In the genomic region with DNA sequence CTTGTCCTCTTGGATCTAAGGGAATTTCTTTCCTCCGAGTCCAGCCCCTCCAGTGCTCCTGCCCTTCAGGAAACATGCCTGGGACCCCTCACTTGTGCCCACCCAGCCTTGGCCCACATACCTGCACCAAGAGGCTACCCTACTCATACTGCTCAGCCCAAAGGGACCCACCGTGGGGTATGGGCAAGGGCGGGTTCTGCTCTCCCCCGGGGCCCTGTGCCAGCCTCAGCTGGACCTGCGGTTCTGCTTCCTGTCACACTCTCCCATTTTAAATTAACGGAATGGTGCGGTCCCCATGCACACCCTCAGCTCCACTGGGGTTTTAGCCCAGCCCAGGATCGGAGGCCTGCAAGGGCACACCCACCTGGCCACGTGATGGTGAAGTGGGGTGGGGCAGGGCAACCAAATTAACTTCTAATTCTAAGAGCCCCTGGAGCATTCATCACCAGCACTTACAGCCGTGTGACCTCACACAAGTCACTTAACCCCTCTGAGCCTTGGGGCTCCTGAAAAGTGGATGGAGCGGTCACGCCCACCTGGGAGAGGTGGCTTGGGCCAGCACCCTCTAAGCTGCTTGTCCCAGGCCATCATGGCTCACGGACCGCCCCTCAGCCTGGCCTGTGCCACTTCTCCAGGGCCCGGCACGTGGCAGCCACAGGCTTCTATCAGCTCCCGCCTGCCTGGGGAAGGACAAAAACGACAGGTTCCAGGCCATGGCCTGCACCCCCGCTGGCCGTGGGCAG, we compare ENCODE assay signal across 23 cellular contexts. TPM values are rescaled to one million over a fixed set of nuclear protein-coding genes. Genes with fewer than 3 reads are reported as not detected.
DNase-seq lines count a peak whose midpoint lies in the region; ATAC-seq, FAIRE-seq and TF ChIP-seq lines count a peak whose summit lies in the region.
"Had no signal": no experiment of that assay in that cellular context is flagged by ENCODE, and none has a peak within 500 bp of the region (broad histone marks: within the 10 kb centered on the region; RNA-seq: fewer than 3 reads in every experiment).

No MANE protein-coding gene starts in this region.

- H2BK15ac ChIP-seq in neuronal stem cell (ENCODE audit: low read length) = peak overlapping the region; percentile 96

- peaks cover 2 to 39% of the 10 kb centered on the region in 2 experiments; a peak in 3 of 4 replicates for H3K36me3 ChIP-seq in GM12878 (ENCODE audit: control insufficient read depth in 2 of 2, insufficient read depth in 2 of 2, low read length in 1 of 2)
- no peaks in the 10 kb centered on the region for H3K36me3 ChIP-seq in neuronal stem cell (replicated peaks in 1 of 2; ENCODE audit: control insufficient read depth in 2 of 2, insufficient read depth in 2 of 2, low read length in 2 of 2)
- no peaks in the 10 kb centered on the region; a peak in 1 of 5 replicates for H3K36me3 ChIP-seq in HepG2 (replicated peaks in 1 of 2; ENCODE audit: control insufficient read depth in 1 of 2, insufficient read depth in 2 of 2, low read length in 2 of 2)
- H3K36me3 ChIP-seq: ovary, SJSA1, uterus had no signal

- H2AFZ ChIP-seq in GM12878 (ENCODE audit: control insufficient read depth, low read depth, low read length) (no peak overlapping the region), neuronal stem cell (ENCODE audit: low read length) (peak overlapping the region; percentile 28), HepG2 (ENCODE audit: low read length) (no peak overlapping the region)
- H2AFZ ChIP-seq: PC-9 had no signal

- POLR2A ChIA-PET in GM12878 (lab: Charles Lee) = no interaction called here
- POLR2A ChIA-PET in HepG2 (lab: Yijun Ruan, JAX) = no interaction called here

- peak overlapping the region; percentile 97 for H2AK5ac ChIP-seq in neuronal stem cell (ENCODE audit: low read depth, low read length)

- H3K79me1 ChIP-seq in neuronal stem cell (ENCODE audit: low read depth, low read length) = peaks cover 2% of the 10 kb centered on the region

- H3K18ac ChIP-seq in neuronal stem cell (ENCODE audit: low read length) = peak overlapping the region; percentile 94

- peak overlapping the region; percentile 41 for H2BK12ac ChIP-seq in neuronal stem cell (ENCODE audit: low read length)

- BruUV-seq in GM12878 (replicated peaks; lab: Mats Ljungman, UMichigan) (no TSS peak), HepG2 (replicated peaks; lab: Mats Ljungman, UMichigan) (no TSS peak)

- H3K27ac ChIP-seq in GM12878 (ENCODE audit: control insufficient read depth, insufficient read depth) (no peak overlapping the region), neuronal stem cell (replicated peaks; ENCODE audit: low read length) (no peak overlapping the region), HepG2 (ENCODE audit: extremely low read length, insufficient read depth, low read length) (no peak overlapping the region)
- H3K27ac ChIP-seq: ovary, PC-9, SJSA1, uterus, VCaP had no signal

- SMC1A ChIA-PET in GM12878 (lab: Charles Lee; ENCODE audit: uncharacterized antibody, unreplicated experiment) = interaction anchor here (0.9 kb wide), 2 partner anchors 16 to 25 kb away, joined by 3 read pairs; no protein-coding TSS in a partner anchor

- intact Hi-C loops in GM12878 (cut with micrococcal nuclease; ENCODE audit: unreplicated experiment) (no loop called here), HepG2 (cut with micrococcal nuclease; ENCODE audit: unreplicated experiment) (no loop called here)

- no peak for TF ChIP-seq CTCF in GM12878 (IDR thresholded peaks at IDR 0.05 in 2 of 3, conservative IDR thresholded peaks at IDR 0.05 in 1 of 3; ENCODE audit: control insufficient read depth in 2 of 3, extremely low read depth in 1 of 3, insufficient read depth in 1 of 3, low read depth in 3 of 3, low read length in 3 of 3)
- no peak for TF ChIP-seq CTCF in HepG2 (CRISPR knock-in tag; IDR thresholded peaks at IDR 0.05)

- DNase-seq in NCI-H748 (lab: John Stamatoyannopoulos, UW; ENCODE audit: unreplicated experiment) (peak; percentile 24), NCI-H748 treated with DMSO at 0.1 percent for 48 hours (lab: John Stamatoyannopoulos, UW) (no peak), GM12891 (ENCODE audit: insufficient read length, low spot score) (no peak), GM12878 (ENCODE audit: low read depth, low spot score) (no peak), neuronal stem cell (ENCODE audit: low spot score) (no peak), HepG2 (ENCODE audit: low spot score) (no peak), T-helper 9 cell (no peak)
- DNase-seq: activated CD4-positive, alpha-beta T cell treated with anti-CD3 and anti-CD28 coated beads, Interleukin-2, amount 50 U/mL, for 4 hours; activated effector memory CD4-positive, alpha-beta T cell treated with anti-CD3 and anti-CD28 coated beads, Interleukin-2, amount 50 U/mL, for 16 hours; cortex of kidney; DMS53; HCEC 1CT; immature natural killer cell; NCI-H1694 treated with DMSO at 0.1 percent for 48 hours; NCI-H226; ovary; uterus had no signal

- H3K4me1 ChIP-seq in GM12878 (ENCODE audit: control insufficient read depth, insufficient read depth, low read length) = peaks cover 40% of the 10 kb centered on the region
- peaks cover 0 to 11% of the 10 kb centered on the region in 2 donors for H3K4me1 ChIP-seq in neuronal stem cell (ENCODE audit: control insufficient read depth in 2 of 2, insufficient read depth in 1 of 2, low read depth in 1 of 2, low read length in 2 of 2)
- H3K4me1 ChIP-seq in HepG2 (ENCODE audit: insufficient read depth, low read length) = no peaks in the 10 kb centered on the region
- H3K4me1 ChIP-seq: SJSA1, uterus had no signal

- 62% methylated on average over 20 of the region's 20 CpGs for WGBS in GM12878 (ENCODE audit: insufficient coverage, insufficient replicate concordance, low lambda C conversion rate, missing lambda C conversion rate)
- no CpG with 5 or more reads among the region's 20 CpGs for WGBS in neuronal stem cell (ENCODE audit: extremely low coverage in 2 of 2, insufficient read length in 2 of 2, insufficient replicate concordance in 1 of 2), 2 donors
- WGBS in HepG2 (ENCODE audit: low lambda C conversion rate) = 88% methylated on average over 10 of the region's 20 CpGs

- no peak for ATAC-seq in GM12878
- ATAC-seq in HepG2 = no peak
- no peak for ATAC-seq in HG03442 (IDR thresholded peaks at IDR 0.05; ENCODE audit: unreplicated experiment)
- ATAC-seq: sciatic nerve had no signal

- peak overlapping the region; percentile 67 for H3K14ac ChIP-seq in neuronal stem cell (ENCODE audit: low read length)

- H4K8ac ChIP-seq in neuronal stem cell (ENCODE audit: low read depth, low read length) = peak overlapping the region; percentile 65

- H3K79me2 ChIP-seq in GM12878 (ENCODE audit: control insufficient read depth, insufficient read depth, low read length) = peaks cover 40% of the 10 kb centered on the region
- H3K79me2 ChIP-seq in HepG2 (ENCODE audit: insufficient read depth, low read length) = no peaks in the 10 kb centered on the region

- H3K27me3 ChIP-seq in GM12878 (replicated peaks in 1 of 2; ENCODE audit: control insufficient read depth in 2 of 2, insufficient read depth in 2 of 2, low read length in 1 of 2) (no peaks in the 10 kb centered on the region), neuronal stem cell (ENCODE audit: control insufficient read depth in 3 of 3, insufficient read depth in 3 of 3, low read depth in 1 of 3, low read length in 3 of 3) (peaks cover 0 to 74% (median 14%) of the 10 kb centered on the region in 3 experiments), HepG2 (ENCODE audit: control insufficient read depth in 1 of 2, insufficient read depth in 2 of 2, low read length in 2 of 2) (no peaks in the 10 kb centered on the region; a peak in 1 of 5 replicates)
- H3K27me3 ChIP-seq: ovary, SJSA1 had no signal

- TF ChIP-seq POLR2A in GM12891 (IDR thresholded peaks at IDR 0.05; ENCODE audit: low read depth, low read length) (no peak), GM12878 (IDR thresholded peaks at IDR 0.05; ENCODE audit: low read depth, low read length) (no peak), HepG2 (IDR thresholded peaks at IDR 0.05; ENCODE audit: insufficient read depth in 1 of 2, low read depth in 2 of 2, low read length in 2 of 2) (no peak)

- peak overlapping the region; percentile 94 for H3K23ac ChIP-seq in neuronal stem cell (ENCODE audit: low read depth, low read length, poor library complexity)

- CTCF ChIA-PET in GM12878 (lab: Yijun Ruan, JAX) = interaction anchor here (1.0 to 1.1 kb wide), 2 partner anchors 27 to 32 kb away, joined by 3 to 5 read pairs; no protein-coding TSS in a partner anchor
- CTCF ChIA-PET in HepG2 (lab: Yijun Ruan, JAX; ENCODE audit: low intra/inter-chr PET ratio, low total read pairs) = no interaction called here

- H3K9ac ChIP-seq in GM12878 (ENCODE audit: control insufficient read depth, insufficient read depth, low read length) (no peak overlapping the region), neuronal stem cell (ENCODE audit: low read depth, low read length, poor library complexity) (no peak overlapping the region), HepG2 (ENCODE audit: insufficient read depth, low read depth, low read length) (no peak overlapping the region)

- FAIRE-seq in GM12891 (lab: Jason Lieb, UNC) (peak; percentile 45), GM12878 (lab: Jason Lieb, UNC) (no peak), HepG2 (lab: Jason Lieb, UNC) (no peak)

- no peak overlapping the region for H3K4me3 ChIP-seq in GM12878
- H3K4me3 ChIP-seq in neuronal stem cell (ENCODE audit: low read length in 2 of 2) = no peak overlapping the region
- H3K4me3 ChIP-seq in HepG2 (replicated peaks in 1 of 3; ENCODE audit: insufficient read depth in 1 of 3, low read depth in 2 of 3, low read length in 3 of 3) = no peak overlapping the region
- H3K4me3 ChIP-seq: lung, ovary, PC-9, SJSA1, uterus had no signal

- peak overlapping the region; percentile 16 for H2BK120ac ChIP-seq in neuronal stem cell (ENCODE audit: low read depth, low read length)

- RAD21 ChIA-PET in GM12878 (lab: Charles Lee; ENCODE audit: unreplicated experiment) = interaction anchor here (1.3 kb wide), 1 partner anchor 15 kb away, joined by 6 read pairs; no protein-coding TSS in a partner anchor

- H3K9me3 ChIP-seq in GM12878 (replicated peaks; ENCODE audit: control insufficient read depth, insufficient read depth, low read length) = no peaks in the 10 kb centered on the region
- H3K9me3 ChIP-seq in neuronal stem cell (replicated peaks in 1 of 2; ENCODE audit: control insufficient read depth in 2 of 2, insufficient read depth in 1 of 2, low read depth in 1 of 2, low read length in 2 of 2) = no peaks in the 10 kb centered on the region
- H3K9me3 ChIP-seq in HepG2 (ENCODE audit: low read length) = no peaks in the 10 kb centered on the region
- H3K9me3 ChIP-seq: ovary, SJSA1, uterus had no signal

- no peaks in the 10 kb centered on the region; the same call in 1 of the 2 replicates for H4K20me1 ChIP-seq in GM12878 (ENCODE audit: control insufficient read depth, insufficient read depth)
- no peaks in the 10 kb centered on the region for H4K20me1 ChIP-seq in HepG2 (ENCODE audit: insufficient read depth, low read length)

- in situ Hi-C loops in GM12878 (cut with MboI) = no loop called here
- in situ Hi-C loops in HepG2 (cut with HindIII; ENCODE audit: extremely low pct_ligation_motif_present, low pct_unique_long_range_greater_than_20kb) = no loop called here

- H3K4ac ChIP-seq in neuronal stem cell (ENCODE audit: low read length) = no peak overlapping the region

- peak overlapping the region; percentile 93 for H2BK5ac ChIP-seq in neuronal stem cell (ENCODE audit: low read length)

- TF ChIP-seq RAD21 in GM12878 (IDR thresholded peaks at IDR 0.05; ENCODE audit: insufficient read depth, low read depth, low read length) = no peak
- no peak for TF ChIP-seq RAD21 in HepG2 (CRISPR knock-in tag; IDR thresholded peaks at IDR 0.05)

- H3K4me2 ChIP-seq in GM12878 (ENCODE audit: control insufficient read depth, insufficient read depth) = no peak overlapping the region
- H3K4me2 ChIP-seq in neuronal stem cell (ENCODE audit: insufficient read depth, low read length, poor library complexity, severe bottlenecking) = no peak overlapping the region
- no peak overlapping the region for H3K4me2 ChIP-seq in HepG2 (ENCODE audit: low read depth, low read length)
- H3K4me2 ChIP-seq: PC-9 had no signal

- TF ChIP-seq EP300 in GM12878 (IDR thresholded peaks at IDR 0.05; ENCODE audit: borderline replicate concordance in 1 of 2, control insufficient read depth in 1 of 2, low read depth in 2 of 2, low read length in 2 of 2) = no peak
- TF ChIP-seq EP300 in HepG2 (IDR thresholded peaks at IDR 0.05; ENCODE audit: low read depth in 2 of 2, low read length in 2 of 2) = no peak
- no peak for TF ChIP-seq EP300 in HepG2 (CRISPR knock-in tag; IDR thresholded peaks at IDR 0.05; ENCODE audit: borderline replicate concordance)

- no peak overlapping the region for H4K91ac ChIP-seq in neuronal stem cell (ENCODE audit: low read depth, low read length, poor library complexity)

RNA-seq across cellular contexts. Expression of gene TP73, which starts 28.3 kb away (rescaled TPM):
- 8.8 TPM for polyA plus RNA-seq in GM12891 (2012; ENCODE audit: low read depth, missing spikeins)
- 89.6 and 102 TPM in 2 replicates for total RNA-seq in GM12878 (2013; cell fraction: nucleolus; rRNA removed)
- 18.6 and 20.4 TPM in 2 replicates for total RNA-seq in GM12878 (2014; rRNA removed)
- total RNA-seq in GM12878 (2014; rRNA removed; fragmentation: Illumina TruSeq; extraction: Trizol) = 7.8 and 8.5 TPM in 2 replicates
- total RNA-seq in GM12878 (2021) = 49.6 and 54.2 TPM in 2 replicates
- polyA plus RNA-seq in GM12878 (2011; ENCODE audit: low read depth) = 5.6 TPM
- 3.3 and 6.5 TPM in 2 replicates for polyA plus RNA-seq in GM12878 (2011; rRNA removed)
- 9.1 and 11.1 TPM in 2 replicates for polyA plus RNA-seq in GM12878 (2011; cell fraction: cytosol; rRNA removed)
- polyA plus RNA-seq in GM12878 (2011; cell fraction: nucleus; rRNA removed) = 63.3 and 74.6 TPM in 2 replicates
- 19.5 and 20.0 TPM in 2 replicates for polyA plus RNA-seq in GM12878 (2012)
- polyA plus RNA-seq in GM12878 (2014; fragmentation: Illumina TruSeq; extraction: Trizol) = 3.4 and 9.3 TPM in 2 replicates
- under 1 TPM; 0.08 to 0.22 TPM for polyA plus RNA-seq in GM12878 (2014; fragmentation: Nextera tagmentation; extraction: Ambion mirVana)
- polyA plus RNA-seq in GM12878 (2014; rRNA removed) = 20.4 and 28.7 TPM in 2 replicates
- 10 to 100 TPM; 24.8 to 29.4 TPM for polyA plus RNA-seq in GM12878 (2016; fragmentation: Nextera tagmentation; extraction: Ambion mirVana)
- polyA minus RNA-seq in GM12878 (2011; rRNA and poly(A)+ RNA removed) = 10.9 and 22.2 TPM in 2 replicates
- 13.4 and 15.6 TPM in 2 replicates for polyA minus RNA-seq in GM12878 (2011; cell fraction: cytosol; rRNA and poly(A)+ RNA removed)
- polyA minus RNA-seq in GM12878 (2011; cell fraction: nucleus; rRNA and poly(A)+ RNA removed) = 23.7 and 49.5 TPM in 2 replicates
- 0.18 TPM for polyA plus RNA-seq in neuronal stem cell (2013, experiment 1 of 2)
- polyA plus RNA-seq in neuronal stem cell (2013, experiment 2 of 2) = 0.19 TPM
- total RNA-seq in HepG2 (2016; rRNA removed; fragmentation: Illumina TruSeq; extraction: Trizol) = 0.69 and 1.1 TPM in 2 replicates
- 0.35 and 0.51 TPM in 2 replicates for total RNA-seq in HepG2 (2016; cell fraction: cytosol; rRNA removed; fragmentation: Illumina TruSeq; extraction: Trizol; ENCODE audit: low read depth)
- total RNA-seq in HepG2 (2016; cell fraction: insoluble cytoplasmic fraction; rRNA removed; fragmentation: Illumina TruSeq; extraction: Trizol) = 0.39 and 1.1 TPM in 2 replicates
- total RNA-seq in HepG2 (2016; cell fraction: membrane; rRNA removed; fragmentation: Illumina TruSeq; extraction: Trizol) = 1.3 and 1.4 TPM in 2 replicates
- total RNA-seq in HepG2 (2016; cell fraction: nucleus; rRNA removed; fragmentation: Illumina TruSeq; extraction: Trizol) = 1.7 and 2.1 TPM in 2 replicates
- polyA plus RNA-seq in HepG2 (2011; rRNA removed) = 0.49 and 0.59 TPM in 2 replicates
- 0.10 and 0.28 TPM in 2 replicates for polyA plus RNA-seq in HepG2 (2011; cell fraction: cytosol; rRNA removed)
- polyA plus RNA-seq in HepG2 (2011; cell fraction: nucleus; rRNA removed) = 1.8 and 3.5 TPM in 2 replicates
- 0.37 and 0.74 TPM in 2 replicates for polyA plus RNA-seq in HepG2 (2012)
- polyA plus RNA-seq in HepG2 (2016; cell fraction: cytosol; fragmentation: Illumina TruSeq; extraction: Trizol; ENCODE audit: low read depth) = 0.45 and 0.53 TPM in 2 replicates
- 1.5 and 1.9 TPM in 2 replicates for polyA plus RNA-seq in HepG2 (2016; cell fraction: insoluble cytoplasmic fraction; fragmentation: Illumina TruSeq; extraction: Trizol; ENCODE audit: low read depth)
- polyA plus RNA-seq in HepG2 (2016; cell fraction: membrane; fragmentation: Illumina TruSeq; extraction: Trizol; ENCODE audit: low read depth) = 0.93 and 1.4 TPM in 2 replicates
- polyA plus RNA-seq in HepG2 (2016; cell fraction: nucleus; fragmentation: Illumina TruSeq; extraction: Trizol; ENCODE audit: insufficient read depth, low read depth) = 3.4 and 3.9 TPM in 2 replicates
- polyA minus RNA-seq in HepG2 (2011; rRNA and poly(A)+ RNA removed; ENCODE audit: low replicate concordance) = 0.48 TPM in 1 of 2 replicates, not detected in the other
- polyA minus RNA-seq in HepG2 (2011; cell fraction: cytosol; rRNA and poly(A)+ RNA removed) = 0.30 and 0.62 TPM in 2 replicates
- 0.99 and 1.2 TPM in 2 replicates for polyA minus RNA-seq in HepG2 (2011; cell fraction: nucleus; rRNA and poly(A)+ RNA removed)
- total RNA-seq: sciatic nerve had no signal
- polyA plus RNA-seq: immature natural killer cell had no signal

RNA-seq across cellular contexts. Expression of gene WRAP73, which starts 30.8 kb away (rescaled TPM):
- polyA plus RNA-seq in GM12891 (2012; ENCODE audit: low read depth, missing spikeins) = 23.5 TPM
- total RNA-seq in GM12878 (2013; cell fraction: nucleolus; rRNA removed) = 44.4 and 44.8 TPM in 2 replicates
- 41.9 and 49.1 TPM in 2 replicates for total RNA-seq in GM12878 (2014; rRNA removed)
- total RNA-seq in GM12878 (2014; rRNA removed; fragmentation: Illumina TruSeq; extraction: Trizol) = 22.8 and 23.8 TPM in 2 replicates
- total RNA-seq in GM12878 (2021) = 37.8 and 44.4 TPM in 2 replicates
- 10.6 TPM for polyA plus RNA-seq in GM12878 (2011; ENCODE audit: low read depth)
- polyA plus RNA-seq in GM12878 (2011; rRNA removed) = 28.7 and 49.1 TPM in 2 replicates
- polyA plus RNA-seq in GM12878 (2011; cell fraction: cytosol; rRNA removed) = 63.6 and 87.5 TPM in 2 replicates
- polyA plus RNA-seq in GM12878 (2011; cell fraction: nucleus; rRNA removed) = 186 and 229 TPM in 2 replicates
- 21.0 and 25.2 TPM in 2 replicates for polyA plus RNA-seq in GM12878 (2012)
- polyA plus RNA-seq in GM12878 (2014; fragmentation: Illumina TruSeq; extraction: Trizol) = 13.8 and 46.8 TPM in 2 replicates
- 1 to 10 TPM; 3.2 to 7.6 TPM for polyA plus RNA-seq in GM12878 (2014; fragmentation: Nextera tagmentation; extraction: Ambion mirVana)
- 65.8 and 72.6 TPM in 2 replicates for polyA plus RNA-seq in GM12878 (2014; rRNA removed)
- polyA plus RNA-seq in GM12878 (2016; fragmentation: Nextera tagmentation; extraction: Ambion mirVana) = 10 to 100 TPM; 52.5 to 58.5 TPM
- polyA minus RNA-seq in GM12878 (2011; rRNA and poly(A)+ RNA removed) = 22.7 and 36.0 TPM in 2 replicates
- 15.2 and 22.9 TPM in 2 replicates for polyA minus RNA-seq in GM12878 (2011; cell fraction: cytosol; rRNA and poly(A)+ RNA removed)
- polyA minus RNA-seq in GM12878 (2011; cell fraction: nucleus; rRNA and poly(A)+ RNA removed) = 34.2 and 49.2 TPM in 2 replicates
- 24.6 TPM for polyA plus RNA-seq in neuronal stem cell (2013, experiment 1 of 2)
- 25.7 TPM for polyA plus RNA-seq in neuronal stem cell (2013, experiment 2 of 2)
- 18.1 and 21.0 TPM in 2 replicates for total RNA-seq in HepG2 (2016; rRNA removed; fragmentation: Illumina TruSeq; extraction: Trizol)
- 5.0 and 5.8 TPM in 2 replicates for total RNA-seq in HepG2 (2016; cell fraction: cytosol; rRNA removed; fragmentation: Illumina TruSeq; extraction: Trizol; ENCODE audit: low read depth)
- 20.2 and 20.3 TPM in 2 replicates for total RNA-seq in HepG2 (2016; cell fraction: insoluble cytoplasmic fraction; rRNA removed; fragmentation: Illumina TruSeq; extraction: Trizol)
- 8.8 and 10.8 TPM in 2 replicates for total RNA-seq in HepG2 (2016; cell fraction: membrane; rRNA removed; fragmentation: Illumina TruSeq; extraction: Trizol)
- total RNA-seq in HepG2 (2016; cell fraction: nucleus; rRNA removed; fragmentation: Illumina TruSeq; extraction: Trizol) = 14.3 and 17.1 TPM in 2 replicates
- 40.4 and 44.1 TPM in 2 replicates for polyA plus RNA-seq in HepG2 (2011; rRNA removed)
- polyA plus RNA-seq in HepG2 (2011; cell fraction: cytosol; rRNA removed) = 27.5 and 35.0 TPM in 2 replicates
- polyA plus RNA-seq in HepG2 (2011; cell fraction: nucleus; rRNA removed) = 78.4 and 79.9 TPM in 2 replicates
- polyA plus RNA-seq in HepG2 (2012) = 12.9 and 18.3 TPM in 2 replicates
- 5.5 TPM in 2 replicates for polyA plus RNA-seq in HepG2 (2016; cell fraction: cytosol; fragmentation: Illumina TruSeq; extraction: Trizol; ENCODE audit: low read depth)
- polyA plus RNA-seq in HepG2 (2016; cell fraction: insoluble cytoplasmic fraction; fragmentation: Illumina TruSeq; extraction: Trizol; ENCODE audit: low read depth) = 19.4 and 25.1 TPM in 2 replicates
- 6.3 and 7.2 TPM in 2 replicates for polyA plus RNA-seq in HepG2 (2016; cell fraction: membrane; fragmentation: Illumina TruSeq; extraction: Trizol; ENCODE audit: low read depth)
- polyA plus RNA-seq in HepG2 (2016; cell fraction: nucleus; fragmentation: Illumina TruSeq; extraction: Trizol; ENCODE audit: insufficient read depth, low read depth) = 41.4 and 53.5 TPM in 2 replicates
- 43.7 and 46.5 TPM in 2 replicates for polyA minus RNA-seq in HepG2 (2011; rRNA and poly(A)+ RNA removed; ENCODE audit: low replicate concordance)
- polyA minus RNA-seq in HepG2 (2011; cell fraction: cytosol; rRNA and poly(A)+ RNA removed) = 11.9 and 16.4 TPM in 2 replicates
- 18.4 and 19.5 TPM in 2 replicates for polyA minus RNA-seq in HepG2 (2011; cell fraction: nucleus; rRNA and poly(A)+ RNA removed)

RNA-seq across cellular contexts. Expression of gene TPRG1L, which starts 55.8 kb away (rescaled TPM):
- polyA plus RNA-seq in GM12891 (2012; ENCODE audit: low read depth, missing spikeins) = 10.6 TPM
- 3.6 and 3.8 TPM in 2 replicates for total RNA-seq in GM12878 (2013; cell fraction: nucleolus; rRNA removed)
- total RNA-seq in GM12878 (2014; rRNA removed) (5.3 and 5.8 TPM in 2 replicates), GM12878 (2014; rRNA removed; fragmentation: Illumina TruSeq; extraction: Trizol) (7.3 and 7.6 TPM in 2 replicates), GM12878 (2021) (9.6 and 10.9 TPM in 2 replicates), HepG2 (2016; rRNA removed; fragmentation: Illumina TruSeq; extraction: Trizol) (21.3 and 31.7 TPM in 2 replicates)
- 11.2 TPM for polyA plus RNA-seq in GM12878 (2011; ENCODE audit: low read depth)
- polyA plus RNA-seq in GM12878 (2011; rRNA removed) (14.6 and 16.5 TPM in 2 replicates), GM12878 (2014; fragmentation: Illumina TruSeq; extraction: Trizol) (12.1 and 12.2 TPM in 2 replicates), GM12878 (2014; fragmentation: Nextera tagmentation; extraction: Ambion mirVana) (1 to 10 TPM; 1.5 to 5.2 TPM), GM12878 (2014; rRNA removed) (10.5 and 11.6 TPM in 2 replicates), GM12878 (2016; fragmentation: Nextera tagmentation; extraction: Ambion mirVana) (1 to 10 TPM; 6.9 to 8.3 TPM), HepG2 (2011; rRNA removed) (37.4 and 44.3 TPM in 2 replicates)
- 16.9 and 19.2 TPM in 2 replicates for polyA plus RNA-seq in GM12878 (2011; cell fraction: cytosol; rRNA removed)
- polyA plus RNA-seq in GM12878 (2011; cell fraction: nucleus; rRNA removed) = 5.5 and 7.1 TPM in 2 replicates
- polyA plus RNA-seq in GM12878 (2012) = 15.3 TPM in 2 replicates
- polyA minus RNA-seq in GM12878 (2011; rRNA and poly(A)+ RNA removed) = 9.4 and 14.6 TPM in 2 replicates
- polyA minus RNA-seq in GM12878 (2011; cell fraction: cytosol; rRNA and poly(A)+ RNA removed) = 5.7 and 6.7 TPM in 2 replicates
- 1.6 and 3.5 TPM in 2 replicates for polyA minus RNA-seq in GM12878 (2011; cell fraction: nucleus; rRNA and poly(A)+ RNA removed)
- polyA plus RNA-seq in neuronal stem cell (2013, experiment 1 of 2) = 13.4 TPM
- 13.2 TPM for polyA plus RNA-seq in neuronal stem cell (2013, experiment 2 of 2)
- total RNA-seq in HepG2 (2016; cell fraction: cytosol; rRNA removed; fragmentation: Illumina TruSeq; extraction: Trizol; ENCODE audit: low read depth) = 5.7 and 6.3 TPM in 2 replicates
- total RNA-seq in HepG2 (2016; cell fraction: insoluble cytoplasmic fraction; rRNA removed; fragmentation: Illumina TruSeq; extraction: Trizol) = 20.0 and 34.6 TPM in 2 replicates
- 26.8 and 28.4 TPM in 2 replicates for total RNA-seq in HepG2 (2016; cell fraction: membrane; rRNA removed; fragmentation: Illumina TruSeq; extraction: Trizol)
- 13.9 and 17.8 TPM in 2 replicates for total RNA-seq in HepG2 (2016; cell fraction: nucleus; rRNA removed; fragmentation: Illumina TruSeq; extraction: Trizol)
- polyA plus RNA-seq in HepG2 (2011; cell fraction: cytosol; rRNA removed) = 39.8 and 48.5 TPM in 2 replicates
- polyA plus RNA-seq in HepG2 (2011; cell fraction: nucleus; rRNA removed) = 18.5 and 21.7 TPM in 2 replicates
- polyA plus RNA-seq in HepG2 (2012) = 32.1 and 36.9 TPM in 2 replicates
- polyA plus RNA-seq in HepG2 (2016; cell fraction: cytosol; fragmentation: Illumina TruSeq; extraction: Trizol; ENCODE audit: low read depth) = 9.7 and 10.7 TPM in 2 replicates
- polyA plus RNA-seq in HepG2 (2016; cell fraction: insoluble cytoplasmic fraction; fragmentation: Illumina TruSeq; extraction: Trizol; ENCODE audit: low read depth) = 66.4 and 67.1 TPM in 2 replicates
- polyA plus RNA-seq in HepG2 (2016; cell fraction: membrane; fragmentation: Illumina TruSeq; extraction: Trizol; ENCODE audit: low read depth) = 27.9 and 28.2 TPM in 2 replicates
- 42.7 TPM in 2 replicates for polyA plus RNA-seq in HepG2 (2016; cell fraction: nucleus; fragmentation: Illumina TruSeq; extraction: Trizol; ENCODE audit: insufficient read depth, low read depth)
- 33.6 and 37.3 TPM in 2 replicates for polyA minus RNA-seq in HepG2 (2011; rRNA and poly(A)+ RNA removed; ENCODE audit: low replicate concordance)
- 24.6 and 30.2 TPM in 2 replicates for polyA minus RNA-seq in HepG2 (2011; cell fraction: cytosol; rRNA and poly(A)+ RNA removed)
- polyA minus RNA-seq in HepG2 (2011; cell fraction: nucleus; rRNA and poly(A)+ RNA removed) = 8.0 and 10.2 TPM in 2 replicates
